Comparison of ENCODE assay signal across 8 cellular contexts in the genomic region with DNA sequence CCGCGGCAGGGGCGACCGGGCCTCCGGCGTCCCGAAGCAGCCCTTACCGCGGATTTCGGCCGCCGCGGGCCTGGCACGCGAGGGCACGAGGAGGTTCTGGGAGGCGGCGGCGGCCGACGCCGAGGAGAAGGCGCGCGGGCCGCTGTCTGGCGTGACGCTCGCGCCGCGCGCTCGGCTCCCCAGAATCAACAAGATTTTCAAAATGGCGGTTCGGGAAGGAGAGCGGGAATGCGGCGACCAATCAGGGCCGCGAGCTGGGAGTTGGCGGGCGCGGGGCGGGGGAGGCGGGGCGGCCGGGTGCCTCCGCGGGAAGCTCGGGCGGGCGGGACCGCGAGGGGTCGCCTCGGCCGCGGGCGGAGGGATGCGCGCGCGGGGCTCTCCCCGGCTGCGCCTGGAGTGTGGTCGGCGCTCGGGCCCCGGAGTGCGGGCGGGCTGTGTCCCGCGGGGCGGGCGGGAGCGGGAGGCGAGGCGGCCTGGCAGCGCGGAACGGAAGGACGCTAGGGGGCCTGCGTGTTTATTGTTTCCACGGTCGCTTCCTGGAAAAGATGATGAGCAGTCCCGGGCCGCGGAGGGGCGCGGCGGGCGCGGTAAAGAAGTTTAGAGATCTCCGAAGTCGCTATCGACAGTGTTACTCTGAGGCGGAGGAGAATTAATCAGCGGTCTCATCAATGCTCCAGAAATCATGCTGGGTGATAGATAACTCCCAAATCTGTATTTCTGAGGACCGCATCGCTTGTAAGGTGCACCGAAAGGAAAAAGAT. TPM values are rescaled to one million over a fixed set of nuclear protein-coding genes. Genes with fewer than 3 reads are reported as not detected.
A peak's percentile ranks its signal among the peaks of the same experiment; 100 is the strongest.
DNase-seq lines count a peak whose midpoint lies in the region; ATAC-seq and TF ChIP-seq lines count a peak whose summit lies in the region.

A gene with protein sequence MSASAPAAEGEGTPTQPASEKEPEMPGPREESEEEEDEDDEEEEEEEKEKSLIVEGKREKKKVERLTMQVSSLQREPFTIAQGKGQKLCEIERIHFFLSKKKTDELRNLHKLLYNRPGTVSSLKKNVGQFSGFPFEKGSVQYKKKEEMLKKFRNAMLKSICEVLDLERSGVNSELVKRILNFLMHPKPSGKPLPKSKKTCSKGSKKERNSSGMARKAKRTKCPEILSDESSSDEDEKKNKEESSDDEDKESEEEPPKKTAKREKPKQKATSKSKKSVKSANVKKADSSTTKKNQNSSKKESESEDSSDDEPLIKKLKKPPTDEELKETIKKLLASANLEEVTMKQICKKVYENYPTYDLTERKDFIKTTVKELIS (minus strand): TSS at position 193 of the 761 bp plus-strand sequence. CDS start 543 bp downstream, outside the sequence.

- peak; percentile 39 for ATAC-seq in GM19025 (IDR thresholded peaks at IDR 0.05; ENCODE audit: low read depth, unreplicated experiment)
- peak; percentile 43 for ATAC-seq in HG03354 (IDR thresholded peaks at IDR 0.05; ENCODE audit: poor library complexity, severe bottlenecking, unreplicated experiment)

- TF ChIP-seq CTCF in AG10803 (conservative IDR thresholded peaks at IDR 0.05; ENCODE audit: low read length) (peak; percentile 52), kidney epithelial cell (IDR thresholded peaks at IDR 0.05; ENCODE audit: insufficient read depth, low read length, poor library complexity, severe bottlenecking) (peak; percentile 47)

- DNase-seq in AG10803 (ENCODE audit: low read depth) (peak; percentile 81), NCI-H446 (lab: John Stamatoyannopoulos, UW) (peak; percentile 77 to 91), cerebellum (ENCODE audit: low spot score) (peak; percentile 89), kidney epithelial cell (ENCODE audit: low read depth) (no peak)
- DNase-seq in activated CD4-positive, alpha-beta T cell treated with anti-CD3 and anti-CD28 coated beads for 1 hour: peak; percentile 85
- DNase-seq in stimulated activated CD4-positive, alpha-beta T cell treated with anti-CD3 and anti-CD28 coated beads, Interleukin-15, amount 100 ng/mL, for 24 hours: peak; percentile 89

- H3K4me3 ChIP-seq in AG10803 (ENCODE audit: low read length) (peak within 1 kb of the TSS; percentile 91), kidney epithelial cell (ENCODE audit: low read depth, low read length) (peak within 1 kb of the TSS; percentile 80)

- H3K27me3 ChIP-seq in kidney epithelial cell (ENCODE audit: control insufficient read depth, insufficient read depth, low read length): no peaks in the 10 kb centered on the region

- H3K36me3 ChIP-seq in kidney epithelial cell (ENCODE audit: control insufficient read depth, insufficient read depth, low read length): no peaks in the 10 kb centered on the region

RNA-seq across cellular contexts. Expression of the gene that starts here (rescaled TPM):
- total RNA-seq in cerebellum: 127 TPM
- total RNA-seq in kidney epithelial cell: 65.9 and 89.4 TPM in 2 replicates
